ENCODE assay signal across 9 cellular contexts in genomic region chr1:169891539-169891885, GRCh38. TPM values are rescaled to one million over a fixed set of nuclear protein-coding genes. Genes with fewer than 3 reads are reported as not detected.
DNase-seq lines count a peak whose midpoint lies in the region; ATAC-seq and TF ChIP-seq lines count a peak whose summit lies in the region.
"Had no signal": no experiment of that assay in that cellular context is flagged by ENCODE, and none has a peak within 500 bp of the region (broad histone marks: within the 10 kb centered on the region; RNA-seq: fewer than 3 reads in every experiment).

No MANE protein-coding gene starts in this region.

- no TSS peak for BruUV-seq in OCI-LY7 (replicated peaks; lab: Mats Ljungman, UMichigan)

- DNase-seq in OCI-LY7 (ENCODE audit: low spot score) (no peak), endothelial cell (ENCODE audit: low spot score) (no peak), ascending aorta (ENCODE audit: low spot score in 2 of 2) (no peak), mucosa of descending colon (no peak)
- DNase-seq: NCI-H187 treated with DMSO at 0.1 percent for 48 hours had no signal

- H3K36me3 ChIP-seq in DOHH2 (ENCODE audit: control insufficient read depth, low read length) (peaks cover 22% of the 10 kb centered on the region), OCI-LY7 (ENCODE audit: insufficient read depth, low read length) (peaks cover 13% of the 10 kb centered on the region), parathyroid adenoma (ENCODE audit: control insufficient read depth, insufficient read depth, low read length) (no peaks in the 10 kb centered on the region), ascending aorta (peaks cover 3 to 8% of the 10 kb centered on the region in 2 donors), mucosa of descending colon (ENCODE audit: low read depth) (peaks cover 5% of the 10 kb centered on the region)

- no peak for TF ChIP-seq CTCF in DOHH2 (IDR thresholded peaks at IDR 0.05; ENCODE audit: low read depth, low read length, poor library complexity, severe bottlenecking)
- TF ChIP-seq CTCF in OCI-LY7 (conservative IDR thresholded peaks at IDR 0.05; ENCODE audit: low read length): no peak
- TF ChIP-seq CTCF in endothelial cell (IDR thresholded peaks at IDR 0.05; ENCODE audit: unreplicated experiment): no peak
- no peak for TF ChIP-seq CTCF in parathyroid adenoma (IDR thresholded peaks at IDR 0.05)
- TF ChIP-seq CTCF in ascending aorta (IDR thresholded peaks at IDR 0.05): no peak
- no peak for TF ChIP-seq CTCF in mucosa of descending colon (IDR thresholded peaks at IDR 0.05)

- no peaks in the 10 kb centered on the region for H3F3A ChIP-seq in DOHH2 (ENCODE audit: control insufficient read depth, insufficient read depth)

- CTCF ChIA-PET in OCI-LY7 (lab: Charles Lee; ENCODE audit: unreplicated experiment): no interaction called here

- H3K27me3 Mint-ChIP-seq in endothelial cell (ENCODE audit: unreplicated experiment): peaks cover 7% of the 10 kb centered on the region

- H3K4me1 ChIP-seq in DOHH2 (ENCODE audit: control insufficient read depth, low read length) (peaks cover 27% of the 10 kb centered on the region), OCI-LY7 (ENCODE audit: insufficient read depth, low read length, poor library complexity, severe bottlenecking) (peaks cover 27% of the 10 kb centered on the region), parathyroid adenoma (peaks cover 5% of the 10 kb centered on the region), ascending aorta (peaks cover 6 to 18% of the 10 kb centered on the region in 2 donors), mucosa of descending colon (ENCODE audit: low read depth) (peaks cover 23% of the 10 kb centered on the region)

- H3K27ac Mint-ChIP-seq in endothelial cell (ENCODE audit: unreplicated experiment): no peak overlapping the region

- H3K27ac ChIP-seq in DOHH2 (ENCODE audit: low read depth, low read length) (no peak overlapping the region), OCI-LY7 (ENCODE audit: low read depth, low read length, poor library complexity, severe bottlenecking) (no peak overlapping the region), parathyroid adenoma (peak overlapping the region; percentile 100), ascending aorta (no peak overlapping the region)

- H3K4me2 ChIP-seq in DOHH2 (ENCODE audit: low read length) (peak overlapping the region; percentile 93), OCI-LY7 (ENCODE audit: low read length) (peak overlapping the region; percentile 87), parathyroid adenoma (ENCODE audit: low read length) (peak overlapping the region; percentile 93)

- peaks cover 44% of the 10 kb centered on the region for H3K79me2 ChIP-seq in DOHH2 (ENCODE audit: control insufficient read depth, low read length)
- H3K79me2 ChIP-seq in OCI-LY7 (ENCODE audit: insufficient read depth, low read depth, low read length): peaks cover 16% of the 10 kb centered on the region; the same call in 1 of the 2 replicates
- peaks cover 8% of the 10 kb centered on the region for H3K79me2 ChIP-seq in parathyroid adenoma

- POLR2A ChIA-PET in OCI-LY7 (lab: Charles Lee): interaction anchor here (0.6 to 2.2 kb wide), 6 partner anchors 26 to 525 kb away, joined by 3 to 7 read pairs (median 4); partner anchors contain the start of gene KIFAP3

- H3K4me3 ChIP-seq in DOHH2 (ENCODE audit: low read length): peak overlapping the region; percentile 91
- H3K4me3 ChIP-seq in OCI-LY7 (ENCODE audit: low read depth, low read length, poor library complexity, severe bottlenecking): peak overlapping the region; percentile 29
- H3K4me3 ChIP-seq in parathyroid adenoma (ENCODE audit: low read depth, low read length): peak overlapping the region; percentile 20
- no peak overlapping the region for H3K4me3 ChIP-seq in ascending aorta
- H3K4me3 ChIP-seq in mucosa of descending colon: no peak overlapping the region

- intact Hi-C loops in OCI-LY7 (cut with micrococcal nuclease; ENCODE audit: unreplicated experiment): loop anchor here (5.0 kb wide), 3 partner anchors 194 to 784 kb away; partner anchors contain the start of genes ATP1B1 and GORAB
- intact Hi-C loops in ascending aorta (cut with DNase I): no loop called here
- intact Hi-C loops in mucosa of descending colon (cut with DNase I, micrococcal nuclease): no loop called here

- peak overlapping the region; percentile 74 for H3K4me3 Mint-ChIP-seq in endothelial cell (ENCODE audit: unreplicated experiment)

- H2AFZ ChIP-seq in OCI-LY7 (ENCODE audit: low read length) (peak overlapping the region; percentile 15; the same call in 1 of the 2 replicates), parathyroid adenoma (no peak overlapping the region)

- no peaks in the 10 kb centered on the region for H3K9me3 Mint-ChIP-seq in endothelial cell (ENCODE audit: unreplicated experiment)

- no peaks in the 10 kb centered on the region for H3K9me2 ChIP-seq in DOHH2 (replicated peaks; ENCODE audit: control insufficient read depth, low read length)
- H3K9me2 ChIP-seq in OCI-LY7 (ENCODE audit: insufficient read depth, low read length): no peaks in the 10 kb centered on the region

- H3K9ac ChIP-seq in parathyroid adenoma: no peak overlapping the region

- peaks cover 5% of the 10 kb centered on the region for H3K36me3 Mint-ChIP-seq in endothelial cell (ENCODE audit: low read depth, unreplicated experiment)

- no peaks in the 10 kb centered on the region for H3K9me3 ChIP-seq in DOHH2 (ENCODE audit: control insufficient read depth, insufficient read depth, low read length)
- no peaks in the 10 kb centered on the region for H3K9me3 ChIP-seq in OCI-LY7 (ENCODE audit: low read length)
- no peaks in the 10 kb centered on the region for H3K9me3 ChIP-seq in parathyroid adenoma (ENCODE audit: control insufficient read depth, low read length)
- H3K9me3 ChIP-seq in ascending aorta: no peaks in the 10 kb centered on the region
- H3K9me3 ChIP-seq in mucosa of descending colon: no peaks in the 10 kb centered on the region

- no peak for ATAC-seq in activated CD4-positive, CD25-positive, alpha-beta regulatory T cell treated with anti-CD3 and anti-CD28 coated beads, Interleukin-2, amount 50 U/mL, for 24 hours
- ATAC-seq in mucosa of descending colon (no peak), esophagus mucosa (no peak)

- H3K27me3 ChIP-seq in DOHH2 (ENCODE audit: control insufficient read depth, low read length) (no peaks in the 10 kb centered on the region), parathyroid adenoma (ENCODE audit: control insufficient read depth, insufficient read depth, low read length) (no peaks in the 10 kb centered on the region), ascending aorta (no peaks in the 10 kb centered on the region)

- H4K20me1 ChIP-seq in DOHH2 (ENCODE audit: control insufficient read depth, insufficient read depth, low read depth, low read length) (no peaks in the 10 kb centered on the region), OCI-LY7 (ENCODE audit: insufficient read depth, low read length) (no peaks in the 10 kb centered on the region)

- H3K4me1 Mint-ChIP-seq in endothelial cell (ENCODE audit: unreplicated experiment): peaks cover 39% of the 10 kb centered on the region

RNA-seq across cellular contexts. Expression of gene SCYL3, which starts 2.2 kb away (rescaled TPM):
- 5.9 and 7.3 TPM in 2 replicates for total RNA-seq in OCI-LY7 (2014; rRNA removed; shearing (Covaris generic))
- total RNA-seq in OCI-LY7 (2022): 6.2 and 7.6 TPM in 2 replicates
- total RNA-seq in endothelial cell (ENCODE audit: unreplicated experiment): 19.2 TPM
- total RNA-seq in ascending aorta: 0.96 TPM
- 10 to 100 TPM; 13.4 to 20.4 (median 14.9) TPM for total RNA-seq in mucosa of descending colon
- 7.8 TPM for total RNA-seq in esophagus mucosa

Comparison
In these comparisons a context has a peak if more than half of its experiments do, and no peak if none do; other contexts are left out.
1. H3K4me3 ChIP-seq: peak in DOHH2 (single experiment), OCI-LY7 (single experiment) and parathyroid adenoma (single experiment); none in ascending aorta (0 of 2) and mucosa of descending colon (single experiment).
2. Peak in every context shown above with its lines, with median percentiles within 50 percentile points of each other: H3K4me2 ChIP-seq.